8 cellular contexts compared by ENCODE assay signal in the genomic region with DNA sequence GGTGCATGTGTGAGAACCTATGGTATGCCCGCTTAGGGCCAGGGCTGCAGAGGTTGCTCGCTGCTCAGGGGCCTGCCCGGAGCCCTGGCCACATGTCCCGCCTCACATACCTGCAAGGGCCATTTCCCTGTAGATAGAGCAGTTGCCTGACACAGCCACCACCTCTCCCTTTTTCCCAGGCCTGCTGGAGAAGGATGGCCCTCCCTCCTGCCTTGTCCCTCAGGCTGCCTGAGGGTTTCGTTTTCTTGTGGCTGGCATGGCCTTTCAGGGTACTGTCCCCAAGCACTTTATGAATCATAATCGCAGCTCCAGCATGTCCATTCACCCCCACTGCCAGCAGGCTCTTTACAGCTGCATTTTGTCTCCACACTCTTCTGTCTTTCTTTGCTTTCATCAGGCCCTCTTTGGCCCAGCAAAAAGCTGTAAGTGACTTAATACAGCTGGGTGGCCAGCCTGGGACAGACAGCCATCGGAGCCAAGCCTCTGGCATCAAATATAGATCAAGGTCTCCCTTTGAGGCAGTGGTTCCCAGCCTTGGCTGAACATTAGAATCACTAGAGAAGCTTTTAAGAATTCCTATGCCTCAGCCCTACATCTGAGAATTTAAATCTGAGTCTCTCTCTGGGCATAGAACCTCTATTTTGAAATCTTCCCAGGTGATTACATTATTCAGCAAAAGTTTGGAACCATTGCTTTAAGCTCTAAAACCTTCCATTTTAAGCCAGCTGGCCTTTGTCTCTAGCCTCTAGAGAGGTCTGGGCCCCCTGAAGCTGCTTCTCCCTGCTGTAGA.
A peak's percentile ranks its signal among the peaks of the same experiment; 100 is the strongest.
DNase-seq lines count a peak whose midpoint lies in the region; ATAC-seq and TF ChIP-seq lines count a peak whose summit lies in the region.

No MANE protein-coding gene starts in this region.

- intact Hi-C loops in HCT116 (cut with micrococcal nuclease) (no loop called here), body of pancreas (cut with DNase I) (no loop called here)

- H3K4me3 ChIP-seq in HCT116 (replicated peaks in 1 of 2; ENCODE audit: low read depth in 1 of 2, low read length in 2 of 2) (no peak overlapping the region), body of pancreas (no peak overlapping the region)

- DNase-seq in HCT116 (ENCODE audit: low read depth, low spot score) (no peak), body of pancreas (peak in 2 of 4 donors; percentile 34 to 37), kidney tubule cell (ENCODE audit: low spot score) (peak; percentile 48), NCI-H2107 treated with DMSO at 0.1 percent for 48 hours (lab: John Stamatoyannopoulos, UW; ENCODE audit: unreplicated experiment) (no peak), GM13976 (ENCODE audit: low spot score) (no peak), NCI-H187 treated with DMSO at 0.1 percent for 48 hours (lab: John Stamatoyannopoulos, UW) (no peak)

- H3K4me1 ChIP-seq in HCT116 (ENCODE audit: control insufficient read depth in 1 of 2, insufficient read depth in 2 of 2, low read length in 2 of 2), result peaks cover 15 to 37% of the 10 kb centered on the region in 2 experiments
- peaks cover 60% of the 10 kb centered on the region for H3K4me1 ChIP-seq in body of pancreas

- H3K27ac ChIP-seq in HCT116 (ENCODE audit: low read depth, low read length) (no peak overlapping the region), body of pancreas (peak overlapping the region; percentile 3 to 62 (median 44))

- H3K4me3 Mint-ChIP-seq in stimulated activated memory B cell treated with anti-CD40 and anti-IgM and Interleukin-4, amounts not matched to agents 10 μg/mL and 1 μg/mL and 100 μg/mL, for 72 hours, result no peak overlapping the region

- in situ Hi-C loops in GM13976 (cut with MboI; ENCODE audit: low sequenced_read_pairs, unreplicated experiment), result no loop called here

- H3K27me3 Mint-ChIP-seq in stimulated activated memory B cell treated with anti-CD40 and anti-IgM and Interleukin-4, amounts not matched to agents 10 μg/mL and 1 μg/mL and 100 μg/mL, for 72 hours, result no peaks in the 10 kb centered on the region

- RAD21 ChIA-PET in HCT116 (lab: Charles Lee; ENCODE audit: low non-redundant PET in 1 of 2, low total read pairs in 2 of 2, uncharacterized antibody in 2 of 2, unreplicated experiment in 2 of 2), result interaction anchor here in 1 of 2 experiments (0.9 kb wide), 1 partner anchor 66 kb away, joined by 3 read pairs; no protein-coding TSS in a partner anchor

- no peak for TF ChIP-seq CTCF in HCT116 (IDR thresholded peaks at IDR 0.05 in 2 of 3, conservative IDR thresholded peaks at IDR 0.05 in 1 of 3; ENCODE audit: borderline replicate concordance in 1 of 3, insufficient read depth in 1 of 3, low read depth in 2 of 3, low read length in 2 of 3)
- TF ChIP-seq CTCF in body of pancreas (IDR thresholded peaks at IDR 0.05), result no peak
- no peak for TF ChIP-seq CTCF in GM13976 (IDR thresholded peaks at IDR 0.05; ENCODE audit: borderline replicate concordance, control extremely low read depth, extremely low read depth, insufficient read depth, missing control alignments)

- CTCF ChIA-PET in HCT116 (lab: Charles Lee), result no interaction called here

- peak; percentile 21; the same call in 1 of the 2 replicates for ATAC-seq in HCT116
- peak; percentile 19 for ATAC-seq in body of pancreas
- no peak for ATAC-seq in stimulated activated memory B cell treated with anti-CD40 and anti-IgM and Interleukin-4, amounts not matched to agents 10 μg/mL and 1 μg/mL and 100 μg/mL, for 72 hours
- no peak for ATAC-seq in HG03521 (IDR thresholded peaks at IDR 0.05; ENCODE audit: unreplicated experiment)

- H3K9ac ChIP-seq in HCT116 (ENCODE audit: low read length), result peak overlapping the region; percentile 12; the same call in 1 of the 2 replicates

- 47 to 57% methylated on average over 5 to 7 of the region's 7 CpGs for WGBS in body of pancreas, 2 donors

- no TSS peak for BruUV-seq in HCT116 (replicated peaks; lab: Mats Ljungman, UMichigan)

- H3K79me2 ChIP-seq in HCT116 (ENCODE audit: insufficient read depth, low read length), result peaks cover 95% of the 10 kb centered on the region

- no peak for TF ChIP-seq RAD21 in HCT116 (IDR thresholded peaks at IDR 0.05; ENCODE audit: low read depth)

- H3K9me3 Mint-ChIP-seq in stimulated activated memory B cell treated with anti-CD40 and anti-IgM and Interleukin-4, amounts not matched to agents 10 μg/mL and 1 μg/mL and 100 μg/mL, for 72 hours, result no peaks in the 10 kb centered on the region

- peaks cover 69% of the 10 kb centered on the region for H3K4me1 Mint-ChIP-seq in stimulated activated memory B cell treated with anti-CD40 and anti-IgM and Interleukin-4, amounts not matched to agents 10 μg/mL and 1 μg/mL and 100 μg/mL, for 72 hours

- POLR2A ChIA-PET in HCT116 (lab: Charles Lee), result interaction anchor here (1.2 kb wide), 1 partner anchor 80 kb away, joined by 3 read pairs; no protein-coding TSS in a partner anchor

- peak overlapping the region; percentile 63 for H3K27ac Mint-ChIP-seq in stimulated activated memory B cell treated with anti-CD40 and anti-IgM and Interleukin-4, amounts not matched to agents 10 μg/mL and 1 μg/mL and 100 μg/mL, for 72 hours

- peaks cover 5% of the 10 kb centered on the region for H3K36me3 Mint-ChIP-seq in stimulated activated memory B cell treated with anti-CD40 and anti-IgM and Interleukin-4, amounts not matched to agents 10 μg/mL and 1 μg/mL and 100 μg/mL, for 72 hours

- H3K36me3 ChIP-seq in HCT116 (ENCODE audit: control insufficient read depth in 1 of 2, insufficient read depth in 2 of 2, low read length in 2 of 2) (peaks cover 0 to 3% of the 10 kb centered on the region in 2 experiments; a peak in 1 of 4 replicates), body of pancreas (replicated peaks in 1 of 2; ENCODE audit: insufficient read depth in 1 of 2, low read depth in 2 of 2) (no peaks in the 10 kb centered on the region)

- H3K9me3 ChIP-seq in HCT116 (ENCODE audit: control insufficient read depth in 1 of 2, insufficient read depth in 1 of 2, low read depth in 1 of 2, low read length in 2 of 2), result no peaks in the 10 kb centered on the region
- no peaks in the 10 kb centered on the region for H3K9me3 ChIP-seq in body of pancreas

- TF ChIP-seq POLR2A in HCT116 (IDR thresholded peaks at IDR 0.05; ENCODE audit: borderline replicate concordance, extremely low read depth, insufficient read depth, insufficient read length) (no peak), body of pancreas (IDR thresholded peaks at IDR 0.05) (no peak)

- H3K9me2 ChIP-seq in HCT116 (ENCODE audit: insufficient read depth), result no peaks in the 10 kb centered on the region

- H3K27me3 ChIP-seq in HCT116 (ENCODE audit: insufficient read depth, low read length) (no peaks in the 10 kb centered on the region), body of pancreas (no peaks in the 10 kb centered on the region)

- no peak overlapping the region for H2AFZ ChIP-seq in HCT116 (ENCODE audit: low read depth, low read length, poor library complexity, severe bottlenecking)

- no peak overlapping the region for H3K4me2 ChIP-seq in HCT116 (ENCODE audit: low read length)

- no peaks in the 10 kb centered on the region; the same call in 1 of the 2 replicates for H4K20me1 ChIP-seq in HCT116 (ENCODE audit: insufficient read depth)

TF ChIP-seq in HCT116, 20 proteins besides CTCF, POLR2A, EP300 and RAD21 (continues in another document):
- TF ChIP-seq TCF7L2 (IDR thresholded peaks at IDR 0.05; ENCODE audit: borderline replicate concordance, extremely low read depth, insufficient read depth, insufficient read length) (no peak), ELF1 (IDR thresholded peaks at IDR 0.05; ENCODE audit: borderline replicate concordance, low read depth) (no peak), MAX (IDR thresholded peaks at IDR 0.05) (no peak), SRF (IDR thresholded peaks at IDR 0.05; ENCODE audit: low read depth) (no peak), CEBPB (IDR thresholded peaks at IDR 0.05; ENCODE audit: low read depth) (no peak), YY1 (IDR thresholded peaks at IDR 0.05; ENCODE audit: extremely low read depth, insufficient replicate concordance, low read depth, low read length) (no peak), ZNF274 (IDR thresholded peaks at IDR 0.05; ENCODE audit: low read depth, low read length) (no peak), SP1 (IDR thresholded peaks at IDR 0.05; ENCODE audit: low read depth) (no peak)
- TF ChIP-seq, protein P1, sequence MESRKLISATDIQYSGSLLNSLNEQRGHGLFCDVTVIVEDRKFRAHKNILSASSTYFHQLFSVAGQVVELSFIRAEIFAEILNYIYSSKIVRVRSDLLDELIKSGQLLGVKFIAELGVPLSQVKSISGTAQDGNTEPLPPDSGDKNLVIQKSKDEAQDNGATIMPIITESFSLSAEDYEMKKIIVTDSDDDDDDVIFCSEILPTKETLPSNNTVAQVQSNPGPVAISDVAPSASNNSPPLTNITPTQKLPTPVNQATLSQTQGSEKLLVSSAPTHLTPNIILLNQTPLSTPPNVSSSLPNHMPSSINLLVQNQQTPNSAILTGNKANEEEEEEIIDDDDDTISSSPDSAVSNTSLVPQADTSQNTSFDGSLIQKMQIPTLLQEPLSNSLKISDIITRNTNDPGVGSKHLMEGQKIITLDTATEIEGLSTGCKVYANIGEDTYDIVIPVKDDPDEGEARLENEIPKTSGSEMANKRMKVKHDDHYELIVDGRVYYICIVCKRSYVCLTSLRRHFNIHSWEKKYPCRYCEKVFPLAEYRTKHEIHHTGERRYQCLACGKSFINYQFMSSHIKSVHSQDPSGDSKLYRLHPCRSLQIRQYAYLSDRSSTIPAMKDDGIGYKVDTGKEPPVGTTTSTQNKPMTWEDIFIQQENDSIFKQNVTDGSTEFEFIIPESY (IDR thresholded peaks at IDR 0.05; ENCODE audit: extremely low read depth, insufficient replicate concordance, low read length), result no peak

Comparison
In these comparisons a context has a peak if more than half of its experiments do, and no peak if none do; other contexts are left out.
1. ATAC-seq: peak in HCT116 (single experiment) and body of pancreas (single experiment); none in stimulated activated memory B cell treated with anti-CD40 and anti-IgM and Interleukin-4, amounts not matched to agents 10 μg/mL and 1 μg/mL and 100 μg/mL, for 72 hours (single experiment) and HG03521 (single experiment).